15 cellular contexts compared by ENCODE assay signal in genomic region chr1:108815566-108815965, GRCh38. TPM values are rescaled to one million over a fixed set of nuclear protein-coding genes. Genes with fewer than 3 reads are reported as not detected.
DNase-seq lines count a peak whose midpoint lies in the region; ATAC-seq and TF ChIP-seq lines count a peak whose summit lies in the region.
"Had no signal": no experiment of that assay in that cellular context is flagged by ENCODE, and none has a peak within 500 bp of the region (broad histone marks: within the 10 kb centered on the region; RNA-seq: fewer than 3 reads in every experiment).

No MANE protein-coding gene starts in this region.

- DNase-seq in ELR (ENCODE audit: low read depth) (peak; percentile 16), ascending aorta (ENCODE audit: low spot score in 2 of 2) (no peak), globus pallidus (ENCODE audit: low spot score) (peak; percentile 29), ACHN (no peak)
- no peak for DNase-seq in activated CD8-positive, alpha-beta memory T cell treated with anti-CD3 and anti-CD28 coated beads for 24 hours
- DNase-seq: activated T-cell treated with anti-CD3 and anti-CD28 coated beads for 4 hours; CD8-positive, alpha-beta memory T cell; central memory CD4-positive, alpha-beta T cell; stimulated activated CD4-positive, alpha-beta T cell treated with anti-CD3 and anti-CD28 coated beads, Interleukin-1b, Interleukin-23, amount 100 ng/mL, for 48 hours; stimulated activated naive CD8-positive, alpha-beta T cell treated with anti-CD3 and anti-CD28 coated beads, Interleukin-15, Interleukin-2, amounts not matched to agents 100 U/mL and 50 U/mL, for 24 hours had no signal

- no peak for TF ChIP-seq CTCF in ascending aorta (IDR thresholded peaks at IDR 0.05)

- in situ Hi-C loops in ACHN (cut with HindIII; ENCODE audit: low pct_ligation_motif_present, low pct_unique_long_range_greater_than_20kb, low sequenced_read_pairs) = no loop called here

- no peaks in the 10 kb centered on the region for H3K27me3 ChIP-seq in ascending aorta
- no peaks in the 10 kb centered on the region for H3K27me3 ChIP-seq in skeletal muscle tissue (ENCODE audit: control insufficient read depth in 3 of 3, insufficient read depth in 3 of 3, low read length in 3 of 3)

- H3K9ac ChIP-seq in skeletal muscle tissue (ENCODE audit: low read depth in 1 of 3, low read length in 3 of 3) = no peak overlapping the region

- intact Hi-C loops in ascending aorta (cut with DNase I) = loop anchor here (5.0 to 10.0 kb wide), 3 partner anchors 123 to 1219 kb away; partner anchors contain the start of genes CLCC1, PRPF38B and STRIP1

- H3K4me1 ChIP-seq in ascending aorta = peaks cover 4 to 17% of the 10 kb centered on the region in 2 donors
- H3K4me1 ChIP-seq in skeletal muscle tissue (ENCODE audit: control insufficient read depth in 3 of 3, insufficient read depth in 3 of 3, low read length in 3 of 3) = peaks cover 8 to 13% (median 11%) of the 10 kb centered on the region in 3 donors

- peak overlapping the region; percentile 83 to 86 for H3K27ac ChIP-seq in ascending aorta
- peak overlapping the region; percentile 77 for H3K27ac ChIP-seq in skeletal muscle tissue (ENCODE audit: low read depth, low read length)

- H3K36me3 ChIP-seq in ascending aorta (no peaks in the 10 kb centered on the region), skeletal muscle tissue (ENCODE audit: control insufficient read depth in 3 of 3, insufficient read depth in 3 of 3, low read length in 3 of 3) (peaks cover 0 to 5% (median 0%) of the 10 kb centered on the region in 3 donors)
- H3K36me3 ChIP-seq: HAP-1 had no signal

- H3K9me3 ChIP-seq in ascending aorta (no peaks in the 10 kb centered on the region), skeletal muscle tissue (ENCODE audit: control insufficient read depth in 3 of 3, low read length in 3 of 3) (no peaks in the 10 kb centered on the region)
- H3K9me3 ChIP-seq: HAP-1 had no signal

- no peak for ATAC-seq in HG02981 (IDR thresholded peaks at IDR 0.05; ENCODE audit: unreplicated experiment)
- ATAC-seq in HG02852 (IDR thresholded peaks at IDR 0.05; ENCODE audit: unreplicated experiment) = no peak
- ATAC-seq: stimulated activated naive CD8-positive, alpha-beta T cell treated with anti-CD3 and anti-CD28 coated beads, Interleukin-15, Interleukin-2, amounts not matched to agents 100 U/mL and 50 U/mL, for 24 hours had no signal

- H3K4me3 ChIP-seq in ascending aorta (peak overlapping the region in 1 of 2 donors; percentile 52), skeletal muscle tissue (ENCODE audit: low read length in 3 of 3) (no peak overlapping the region)
- H3K4me3 ChIP-seq: HAP-1 had no signal

RNA-seq across cellular contexts. Expression of gene AKNAD1, which starts 41.3 kb away (rescaled TPM):
- total RNA-seq in ascending aorta (not detected), skeletal muscle tissue (under 0.01 TPM)
- total RNA-seq: CD8-positive, alpha-beta memory T cell; mononuclear cell had no signal

Comparison
In these comparisons a context has a peak if more than half of its experiments do, and no peak if none do; other contexts are left out.
1. DNase-seq: peak in ELR (single experiment) and globus pallidus (single experiment); none in ascending aorta (0 of 2), activated CD8-positive, alpha-beta memory T cell treated with anti-CD3 and anti-CD28 coated beads for 24 hours (single experiment) and ACHN (single experiment).